ENCODE assay signal across 8 cellular contexts in genomic region chr1:94925561-94926364, GRCh38. TPM values are rescaled to one million over a fixed set of nuclear protein-coding genes. Genes with fewer than 3 reads are reported as not detected.
DNase-seq lines count a peak whose midpoint lies in the region; ATAC-seq, FAIRE-seq and TF ChIP-seq lines count a peak whose summit lies in the region.

No MANE protein-coding gene starts in this region.

- H3K27me3 ChIP-seq in adipocyte (replicated peaks; ENCODE audit: control insufficient read depth, insufficient read depth, low read length): no peaks in the 10 kb centered on the region
- H3K27me3 ChIP-seq in neural cell (ENCODE audit: insufficient read depth, low read depth, low read length): no peaks in the 10 kb centered on the region

- H3K9me2 ChIP-seq in neural cell (ENCODE audit: insufficient read depth, low read length): no peaks in the 10 kb centered on the region

- TF ChIP-seq CTCF in HFF-Myc (IDR thresholded peaks at IDR 0.05; ENCODE audit: low read depth, low read length, missing control alignments) (no peak), glutamatergic neuron (IDR thresholded peaks at IDR 0.05; ENCODE audit: partially characterized antibody, unreplicated experiment) (no peak), neural cell (IDR thresholded peaks at IDR 0.05; ENCODE audit: poor library complexity, severe bottlenecking) (peak; percentile 31)

- H3K9me3 ChIP-seq in ES-I3 (ENCODE audit: control insufficient read depth, insufficient read depth, low read length): no peaks in the 10 kb centered on the region
- H3K9me3 ChIP-seq in adipocyte (ENCODE audit: control insufficient read depth, low read length): no peaks in the 10 kb centered on the region
- H3K9me3 ChIP-seq in neural cell (ENCODE audit: low read length): no peaks in the 10 kb centered on the region

- peak; percentile 17 for TF ChIP-seq EP300 in neural cell (conservative IDR thresholded peaks at IDR 0.05; ENCODE audit: poor library complexity, severe bottlenecking)

- peaks cover 35% of the 10 kb centered on the region for H3K4me1 Mint-ChIP-seq in glutamatergic neuron (ENCODE audit: low read depth, unreplicated experiment)

- H3K27me3 Mint-ChIP-seq in glutamatergic neuron (ENCODE audit: unreplicated experiment): peaks cover 16% of the 10 kb centered on the region

- no peaks in the 10 kb centered on the region for H3K36me3 Mint-ChIP-seq in glutamatergic neuron (ENCODE audit: unreplicated experiment)

- DNase-seq in HFF-Myc (ENCODE audit: extremely low read depth, low read depth) (peak; percentile 61), NCI-H2227 treated with DMSO at 0.1 percent for 48 hours (lab: John Stamatoyannopoulos, UW) (peak; percentile 45), adipocyte (ENCODE audit: low read depth) (peak; percentile 91), glutamatergic neuron (peak; percentile 82), urothelium cell line (ENCODE audit: low spot score) (peak; percentile 90)

- no peak for FAIRE-seq in urothelium cell line (lab: Jason Lieb, UNC)

- peak overlapping the region; percentile 83 for H3K27ac ChIP-seq in neural cell (ENCODE audit: low read length)

- ATAC-seq in GM19455 (IDR thresholded peaks at IDR 0.05; ENCODE audit: unreplicated experiment): no peak

- no peak for TF ChIP-seq RAD21 in neural cell (conservative IDR thresholded peaks at IDR 0.05)

- peak overlapping the region; percentile 83 for H3K4me2 ChIP-seq in neural cell (ENCODE audit: low read length)

- H3F3A ChIP-seq in neural cell (ENCODE audit: insufficient read depth, low read length, poor library complexity, severe bottlenecking): no peaks in the 10 kb centered on the region

- H3K9ac ChIP-seq in ES-I3 (ENCODE audit: low read depth, low read length) (peak overlapping the region; percentile 83), adipocyte (ENCODE audit: low read length) (peak overlapping the region; percentile 99), neural cell (ENCODE audit: low read length) (peak overlapping the region; percentile 91)

- peak overlapping the region; percentile 100 for H3K27ac Mint-ChIP-seq in glutamatergic neuron (ENCODE audit: unreplicated experiment)

- H3K4me1 ChIP-seq in ES-I3 (ENCODE audit: insufficient read depth, low read length) (peaks cover 45% of the 10 kb centered on the region), adipocyte (ENCODE audit: control insufficient read depth, insufficient read depth, low read length) (peaks cover 56% of the 10 kb centered on the region)

- peaks cover 21% of the 10 kb centered on the region for H3K9me3 Mint-ChIP-seq in glutamatergic neuron (ENCODE audit: unreplicated experiment)

- H3K36me3 ChIP-seq in ES-I3 (ENCODE audit: insufficient read depth, low read length) (peaks cover 3% of the 10 kb centered on the region), adipocyte (ENCODE audit: control insufficient read depth, insufficient read depth, low read length, severe bottlenecking) (no peaks in the 10 kb centered on the region), neural cell (ENCODE audit: insufficient read depth, low read length) (peaks cover 4% of the 10 kb centered on the region)

- H2AFZ ChIP-seq in neural cell (ENCODE audit: low read depth, low read length): peak overlapping the region; percentile 56

- peak overlapping the region; percentile 98 for H3K4me3 Mint-ChIP-seq in glutamatergic neuron (ENCODE audit: unreplicated experiment)

- no peaks in the 10 kb centered on the region for H4K20me1 ChIP-seq in neural cell (ENCODE audit: insufficient read depth)

- peaks cover 75% of the 10 kb centered on the region for H3K79me2 ChIP-seq in neural cell (replicated peaks; ENCODE audit: insufficient read depth, low read length)

- H3K4me3 ChIP-seq in HFF-Myc (replicated peaks; ENCODE audit: low read depth, low read length) (peak overlapping the region; percentile 72), adipocyte (ENCODE audit: low read length) (peak overlapping the region; percentile 97), neural cell (ENCODE audit: low read length) (peak overlapping the region; percentile 94)

TF ChIP-seq in neural cell, 6 proteins besides CTCF, POLR2A, EP300 and RAD21:
- TF ChIP-seq EZH2 (IDR thresholded peaks at IDR 0.05; ENCODE audit: borderline replicate concordance, insufficient read depth, low read length, poor library complexity, severe bottlenecking) (no peak), TAF1 (IDR thresholded peaks at IDR 0.05; ENCODE audit: low read depth) (peak; percentile 43), MXI1 (conservative IDR thresholded peaks at IDR 0.05; ENCODE audit: poor library complexity, severe bottlenecking) (no peak), POLR2AphosphoS5 (IDR thresholded peaks at IDR 0.05) (peak; percentile 67)
- TF ChIP-seq, protein P1, sequence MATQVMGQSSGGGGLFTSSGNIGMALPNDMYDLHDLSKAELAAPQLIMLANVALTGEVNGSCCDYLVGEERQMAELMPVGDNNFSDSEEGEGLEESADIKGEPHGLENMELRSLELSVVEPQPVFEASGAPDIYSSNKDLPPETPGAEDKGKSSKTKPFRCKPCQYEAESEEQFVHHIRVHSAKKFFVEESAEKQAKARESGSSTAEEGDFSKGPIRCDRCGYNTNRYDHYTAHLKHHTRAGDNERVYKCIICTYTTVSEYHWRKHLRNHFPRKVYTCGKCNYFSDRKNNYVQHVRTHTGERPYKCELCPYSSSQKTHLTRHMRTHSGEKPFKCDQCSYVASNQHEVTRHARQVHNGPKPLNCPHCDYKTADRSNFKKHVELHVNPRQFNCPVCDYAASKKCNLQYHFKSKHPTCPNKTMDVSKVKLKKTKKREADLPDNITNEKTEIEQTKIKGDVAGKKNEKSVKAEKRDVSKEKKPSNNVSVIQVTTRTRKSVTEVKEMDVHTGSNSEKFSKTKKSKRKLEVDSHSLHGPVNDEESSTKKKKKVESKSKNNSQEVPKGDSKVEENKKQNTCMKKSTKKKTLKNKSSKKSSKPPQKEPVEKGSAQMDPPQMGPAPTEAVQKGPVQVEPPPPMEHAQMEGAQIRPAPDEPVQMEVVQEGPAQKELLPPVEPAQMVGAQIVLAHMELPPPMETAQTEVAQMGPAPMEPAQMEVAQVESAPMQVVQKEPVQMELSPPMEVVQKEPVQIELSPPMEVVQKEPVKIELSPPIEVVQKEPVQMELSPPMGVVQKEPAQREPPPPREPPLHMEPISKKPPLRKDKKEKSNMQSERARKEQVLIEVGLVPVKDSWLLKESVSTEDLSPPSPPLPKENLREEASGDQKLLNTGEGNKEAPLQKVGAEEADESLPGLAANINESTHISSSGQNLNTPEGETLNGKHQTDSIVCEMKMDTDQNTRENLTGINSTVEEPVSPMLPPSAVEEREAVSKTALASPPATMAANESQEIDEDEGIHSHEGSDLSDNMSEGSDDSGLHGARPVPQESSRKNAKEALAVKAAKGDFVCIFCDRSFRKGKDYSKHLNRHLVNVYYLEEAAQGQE (IDR thresholded peaks at IDR 0.05; ENCODE audit: borderline replicate concordance): peak; percentile 56

RNA-seq across cellular contexts. Expression of gene CNN3, which starts 1.1 kb away (rescaled TPM):
- total RNA-seq in glutamatergic neuron (ENCODE audit: unreplicated experiment): 383 TPM
- 105 and 106 TPM in 2 replicates for polyA plus RNA-seq in neural cell
- 96.7 and 107 TPM in 2 replicates for polyA minus RNA-seq in neural cell
